ENCODE assay signal across 9 cellular contexts in genomic region chr11:75815345-75815983, GRCh38. TPM values are rescaled to one million over a fixed set of nuclear protein-coding genes. Genes with fewer than 3 reads are reported as not detected.
DNase-seq lines count a peak whose midpoint lies in the region; ATAC-seq and TF ChIP-seq lines count a peak whose summit lies in the region.
"Had no signal": no experiment of that assay in that cellular context is flagged by ENCODE, and none has a peak within 500 bp of the region (broad histone marks: within the 10 kb centered on the region; RNA-seq: fewer than 3 reads in every experiment).

No MANE protein-coding gene starts in this region.

- no peaks in the 10 kb centered on the region for H3K9me3 ChIP-seq in MG63

- no peaks in the 10 kb centered on the region for H3K27me3 Mint-ChIP-seq in activated T-cell treated with anti-CD3 and anti-CD28 coated beads, Interleukin-2, amount 50 U/mL, for 24 hours
- H3K27me3 Mint-ChIP-seq: central memory CD8-positive, alpha-beta T cell had no signal

- H3K4me3 ChIP-seq in MG63 (peak overlapping the region; percentile 71), fibroblast of pulmonary artery (replicated peaks; ENCODE audit: low read depth, low read length) (peak overlapping the region; percentile 73)

- ATAC-seq in GM21825 (IDR thresholded peaks at IDR 0.05; ENCODE audit: unreplicated experiment) (peak; percentile 11), omental fat pad (ENCODE audit: low FRiP score) (peak; percentile 37)

- peak overlapping the region; percentile 97 for H3K27ac Mint-ChIP-seq in activated T-cell treated with anti-CD3 and anti-CD28 coated beads, Interleukin-2, amount 50 U/mL, for 24 hours

- H3K4me1 Mint-ChIP-seq in activated T-cell treated with anti-CD3 and anti-CD28 coated beads, Interleukin-2, amount 50 U/mL, for 24 hours (ENCODE audit: low read depth) = peaks cover 21% of the 10 kb centered on the region

- H3K36me3 ChIP-seq in MG63 = no peaks in the 10 kb centered on the region; the same call in 1 of the 2 replicates

- H3K36me3 Mint-ChIP-seq in activated T-cell treated with anti-CD3 and anti-CD28 coated beads, Interleukin-2, amount 50 U/mL, for 24 hours (ENCODE audit: low read depth) = peaks cover 9% of the 10 kb centered on the region

- TF ChIP-seq CTCF in fibroblast of pulmonary artery (IDR thresholded peaks at IDR 0.05; ENCODE audit: low read length, missing control alignments) = no peak
- no peak for TF ChIP-seq CTCF in omental fat pad (IDR thresholded peaks at IDR 0.05)

- H3K4me3 Mint-ChIP-seq in activated T-cell treated with anti-CD3 and anti-CD28 coated beads, Interleukin-2, amount 50 U/mL, for 24 hours = no peak overlapping the region
- H3K4me3 Mint-ChIP-seq: central memory CD8-positive, alpha-beta T cell had no signal

- H3K9me3 Mint-ChIP-seq in activated T-cell treated with anti-CD3 and anti-CD28 coated beads, Interleukin-2, amount 50 U/mL, for 24 hours = no peaks in the 10 kb centered on the region
- H3K9me3 Mint-ChIP-seq: central memory CD8-positive, alpha-beta T cell had no signal

- DNase-seq in ELR (ENCODE audit: low read depth) = peak; percentile 65
- DNase-seq in MG63 = peak; percentile 29
- no peak for DNase-seq in activated T-cell treated with anti-CD3 and anti-CD28 coated beads, Interleukin-2, amount 50 U/mL, for 24 hours
- DNase-seq in fibroblast of pulmonary artery (ENCODE audit: low read depth) = peak; percentile 42
- DNase-seq in omental fat pad (ENCODE audit: low spot score) = no peak
- DNase-seq in NCI-H2107 treated with DMSO at 0.1 percent for 48 hours (lab: John Stamatoyannopoulos, UW; ENCODE audit: unreplicated experiment) = no peak
- no peak for DNase-seq in epidermal melanocyte (ENCODE audit: insufficient read length, low spot score)

- H3K27me3 ChIP-seq in MG63 = no peaks in the 10 kb centered on the region

RNA-seq across cellular contexts. Expression of gene UVRAG, which starts 0.5 kb away (rescaled TPM):
- total RNA-seq in MG63 (2014; rRNA removed; shearing (Covaris generic); ENCODE audit: low replicate concordance) = 6.9 and 14.5 TPM in 2 replicates
- 10 to 100 TPM; 39.6 to 72.9 (median 61.5) TPM for total RNA-seq in omental fat pad

RNA-seq across cellular contexts. Expression of gene DGAT2, which starts 46.9 kb away (rescaled TPM):
- 8.6 and 10.3 TPM in 2 replicates for total RNA-seq in MG63 (2014; rRNA removed; shearing (Covaris generic); ENCODE audit: low replicate concordance)
- 100 to 1,000 TPM in 3 of 4 donors, 10 to 100 TPM in 1; 67.7 to 663 (median 270) TPM for total RNA-seq in omental fat pad

Comparison
In these comparisons a context has a peak if more than half of its experiments do, and no peak if none do; other contexts are left out.
1. DNase-seq: peak in ELR (single experiment), MG63 (single experiment) and fibroblast of pulmonary artery (single experiment); none in activated T-cell treated with anti-CD3 and anti-CD28 coated beads, Interleukin-2, amount 50 U/mL, for 24 hours (single experiment), omental fat pad (single experiment), NCI-H2107 treated with DMSO at 0.1 percent for 48 hours (single experiment) and epidermal melanocyte (single experiment).